3 cellular contexts compared by ENCODE assay signal in the genomic region with DNA sequence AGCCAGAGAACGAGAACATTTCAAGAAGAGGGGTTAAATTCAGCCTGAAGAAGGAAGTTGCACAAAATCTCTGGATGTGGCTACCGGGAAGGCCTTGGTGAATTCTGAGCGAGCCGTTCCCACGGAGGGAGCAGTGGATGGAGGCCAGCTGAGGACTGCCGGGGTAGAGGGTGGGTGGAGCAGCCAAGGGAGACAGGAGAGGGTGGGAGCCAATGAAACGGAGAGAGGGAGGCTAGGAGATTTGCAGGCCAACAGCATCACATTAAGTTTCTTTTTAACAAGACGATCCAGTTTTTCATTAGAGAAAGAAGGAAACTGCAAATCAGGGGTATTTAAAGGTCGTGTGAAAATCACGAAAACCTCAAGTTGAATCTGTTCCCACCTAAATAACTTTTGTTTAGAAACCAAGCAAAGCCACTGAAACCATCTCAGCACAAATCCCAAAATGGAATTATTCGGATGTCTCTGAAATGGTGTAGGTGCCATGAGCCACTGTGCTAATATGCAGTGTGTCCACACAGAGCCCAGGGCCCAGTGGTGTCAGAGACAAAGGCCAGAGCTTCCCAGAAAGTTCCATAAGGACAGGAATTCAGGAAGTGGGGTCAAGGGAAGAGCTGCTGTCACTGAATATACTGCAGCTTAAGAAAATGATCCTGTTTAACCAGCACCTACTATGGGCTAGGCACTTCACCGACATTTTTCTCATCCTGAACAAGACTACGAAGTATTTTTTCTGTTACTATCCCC.
TF ChIP-seq lines count a peak whose summit lies in the region.

No MANE protein-coding gene starts in this region.

TF ChIP-seq in liver, 16 proteins besides CTCF, POLR2A, EP300 and RAD21:
- TF ChIP-seq, protein P1, sequence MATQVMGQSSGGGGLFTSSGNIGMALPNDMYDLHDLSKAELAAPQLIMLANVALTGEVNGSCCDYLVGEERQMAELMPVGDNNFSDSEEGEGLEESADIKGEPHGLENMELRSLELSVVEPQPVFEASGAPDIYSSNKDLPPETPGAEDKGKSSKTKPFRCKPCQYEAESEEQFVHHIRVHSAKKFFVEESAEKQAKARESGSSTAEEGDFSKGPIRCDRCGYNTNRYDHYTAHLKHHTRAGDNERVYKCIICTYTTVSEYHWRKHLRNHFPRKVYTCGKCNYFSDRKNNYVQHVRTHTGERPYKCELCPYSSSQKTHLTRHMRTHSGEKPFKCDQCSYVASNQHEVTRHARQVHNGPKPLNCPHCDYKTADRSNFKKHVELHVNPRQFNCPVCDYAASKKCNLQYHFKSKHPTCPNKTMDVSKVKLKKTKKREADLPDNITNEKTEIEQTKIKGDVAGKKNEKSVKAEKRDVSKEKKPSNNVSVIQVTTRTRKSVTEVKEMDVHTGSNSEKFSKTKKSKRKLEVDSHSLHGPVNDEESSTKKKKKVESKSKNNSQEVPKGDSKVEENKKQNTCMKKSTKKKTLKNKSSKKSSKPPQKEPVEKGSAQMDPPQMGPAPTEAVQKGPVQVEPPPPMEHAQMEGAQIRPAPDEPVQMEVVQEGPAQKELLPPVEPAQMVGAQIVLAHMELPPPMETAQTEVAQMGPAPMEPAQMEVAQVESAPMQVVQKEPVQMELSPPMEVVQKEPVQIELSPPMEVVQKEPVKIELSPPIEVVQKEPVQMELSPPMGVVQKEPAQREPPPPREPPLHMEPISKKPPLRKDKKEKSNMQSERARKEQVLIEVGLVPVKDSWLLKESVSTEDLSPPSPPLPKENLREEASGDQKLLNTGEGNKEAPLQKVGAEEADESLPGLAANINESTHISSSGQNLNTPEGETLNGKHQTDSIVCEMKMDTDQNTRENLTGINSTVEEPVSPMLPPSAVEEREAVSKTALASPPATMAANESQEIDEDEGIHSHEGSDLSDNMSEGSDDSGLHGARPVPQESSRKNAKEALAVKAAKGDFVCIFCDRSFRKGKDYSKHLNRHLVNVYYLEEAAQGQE (IDR thresholded peaks at IDR 0.05): peak; percentile 77
- TF ChIP-seq RXRA (IDR thresholded peaks at IDR 0.05) (no peak), ZBTB33 (IDR thresholded peaks at IDR 0.05) (no peak), NR2F2 (IDR thresholded peaks at IDR 0.05) (peak; percentile 78)

TF ChIP-seq in HepG2, 621 proteins besides CTCF, POLR2A, EP300 and RAD21:
- TF ChIP-seq ZNF552 (CRISPR knock-in tag; IDR thresholded peaks at IDR 0.05; ENCODE audit: borderline replicate concordance): no peak
- no peak for TF ChIP-seq STAG1 (CRISPR knock-in tag; IDR thresholded peaks at IDR 0.05)

TF ChIP-seq in HEK293T, 16 proteins besides CTCF, POLR2A, EP300 and RAD21:
- TF ChIP-seq NFRKB (IDR thresholded peaks at IDR 0.05): no peak
- no peak for TF ChIP-seq TARDBP (IDR thresholded peaks at IDR 0.05)
- TF ChIP-seq HDGF (IDR thresholded peaks at IDR 0.05; ENCODE audit: borderline replicate concordance): no peak
- no peak for TF ChIP-seq ARNT (IDR thresholded peaks at IDR 0.05)
- TF ChIP-seq ELF4 (IDR thresholded peaks at IDR 0.05): no peak
- TF ChIP-seq FOXA1 (IDR thresholded peaks at IDR 0.05): no peak
- TF ChIP-seq LEF1 (IDR thresholded peaks at IDR 0.05; ENCODE audit: borderline replicate concordance): no peak
- TF ChIP-seq FOXK2 (IDR thresholded peaks at IDR 0.05): no peak
- no peak for TF ChIP-seq SUZ12 (IDR thresholded peaks at IDR 0.05)
- TF ChIP-seq, protein P2, sequence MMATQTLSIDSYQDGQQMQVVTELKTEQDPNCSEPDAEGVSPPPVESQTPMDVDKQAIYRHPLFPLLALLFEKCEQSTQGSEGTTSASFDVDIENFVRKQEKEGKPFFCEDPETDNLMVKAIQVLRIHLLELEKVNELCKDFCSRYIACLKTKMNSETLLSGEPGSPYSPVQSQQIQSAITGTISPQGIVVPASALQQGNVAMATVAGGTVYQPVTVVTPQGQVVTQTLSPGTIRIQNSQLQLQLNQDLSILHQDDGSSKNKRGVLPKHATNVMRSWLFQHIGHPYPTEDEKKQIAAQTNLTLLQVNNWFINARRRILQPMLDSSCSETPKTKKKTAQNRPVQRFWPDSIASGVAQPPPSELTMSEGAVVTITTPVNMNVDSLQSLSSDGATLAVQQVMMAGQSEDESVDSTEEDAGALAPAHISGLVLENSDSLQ (IDR thresholded peaks at IDR 0.05): no peak
